19 cellular contexts compared by ENCODE assay signal in genomic region chr2:237392186-237392585, GRCh38.
"Had no signal": no experiment of that assay in that cellular context is flagged by ENCODE, and none has a peak within 500 bp of the region (broad histone marks: within the 10 kb centered on the region; RNA-seq: fewer than 3 reads in every experiment).

No MANE protein-coding gene starts in this region.

- H3K9me3 ChIP-seq: psoas muscle, right lobe of liver, suprapubic skin, thyroid gland had no signal

- DNase-seq: effector memory CD4-positive, alpha-beta T cell; foreskin fibroblast; head of caudate nucleus; hippocampal formation; left colon; left ventricle myocardium superior; mesendoderm; naive thymus-derived CD4-positive, alpha-beta T cell; nephron progenitor cell; psoas muscle; retina; right lobe of liver; stimulated activated CD4-positive, alpha-beta T cell treated with anti-CD3 and anti-CD28 coated beads, Interleukin-12 subunit alpha, Interleukin-12 subunit beta, amount 100 ng/mL, for 4 hours; stimulated activated naive CD4-positive, alpha-beta T cell treated with Interleukin-2 at 50 U/mL for 16 hours; thyroid gland had no signal

- H3K27ac ChIP-seq: psoas muscle, right lobe of liver, skin epidermis, suprapubic skin, thyroid gland had no signal

- ATAC-seq: esophagus mucosa; left colon; naive thymus-derived CD4-positive, alpha-beta T cell; psoas muscle; right lobe of liver had no signal

- H3K27me3 ChIP-seq: right lobe of liver, suprapubic skin, thyroid gland had no signal

- H3K4me3 ChIP-seq: lung, psoas muscle, right lobe of liver, skin epidermis, suprapubic skin, thyroid gland had no signal

- H3K4me1 ChIP-seq: psoas muscle, right lobe of liver, suprapubic skin, thyroid gland had no signal

- H3K36me3 ChIP-seq: right lobe of liver, thyroid gland had no signal
